Comparison of ENCODE assay signal across 9 cellular contexts in the genomic region with DNA sequence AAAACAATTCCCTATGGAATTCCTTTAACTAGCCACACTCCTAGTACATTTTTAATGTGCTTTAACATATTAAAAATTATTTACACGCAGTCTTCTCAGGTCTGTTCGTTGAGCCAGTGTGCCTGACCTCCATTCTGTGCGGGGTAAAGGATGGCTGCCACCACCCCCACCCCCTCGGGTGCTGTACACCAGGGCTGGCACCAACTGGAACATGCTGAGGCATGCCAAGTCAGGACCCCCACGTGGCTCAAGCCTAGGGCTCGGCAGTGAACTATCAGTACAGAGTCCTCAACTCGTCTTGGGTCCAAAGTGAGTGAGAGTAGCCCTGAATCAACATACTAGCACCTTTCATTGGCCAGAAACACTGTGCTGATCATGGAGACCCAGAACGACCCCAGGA. TPM values are rescaled to one million over a fixed set of nuclear protein-coding genes. Genes with fewer than 3 reads are reported as not detected.
"Had no signal": no experiment of that assay in that cellular context is flagged by ENCODE, and none has a peak within 500 bp of the region (broad histone marks: within the 10 kb centered on the region; RNA-seq: fewer than 3 reads in every experiment).

No MANE protein-coding gene starts in this region.

- H3K27ac Mint-ChIP-seq: HFFc6, IgD-negative memory B cell had no signal

- H3K4me3 ChIP-seq: GM23248, HAP-1 had no signal

- H3K4me1 Mint-ChIP-seq: IgD-negative memory B cell had no signal

- H3K4me3 Mint-ChIP-seq: HFFc6, IgD-negative memory B cell had no signal

- H3K4me1 ChIP-seq: HAP-1 had no signal

- H2AFZ ChIP-seq: GM23248 had no signal

- H3K9ac ChIP-seq: GM23248 had no signal

- FAIRE-seq: H54, HepG2 had no signal

- H3K27ac ChIP-seq: GM23248, HL-60 had no signal

- DNase-seq: GM23248, GOT3, HFFc6, KBM-7 had no signal

- H3K9me3 ChIP-seq: HAP-1 had no signal

- H3K36me3 ChIP-seq: HAP-1 had no signal

RNA-seq across cellular contexts. Expression of gene PHF21B, which starts 32.5 kb away (rescaled TPM):
- total RNA-seq: GM23248, HepG2, HFFc6 had no signal
- polyA plus RNA-seq: GM23248, HepG2, IgD-negative memory B cell had no signal
